ENCODE assay signal across 11 cellular contexts in the genomic region with DNA sequence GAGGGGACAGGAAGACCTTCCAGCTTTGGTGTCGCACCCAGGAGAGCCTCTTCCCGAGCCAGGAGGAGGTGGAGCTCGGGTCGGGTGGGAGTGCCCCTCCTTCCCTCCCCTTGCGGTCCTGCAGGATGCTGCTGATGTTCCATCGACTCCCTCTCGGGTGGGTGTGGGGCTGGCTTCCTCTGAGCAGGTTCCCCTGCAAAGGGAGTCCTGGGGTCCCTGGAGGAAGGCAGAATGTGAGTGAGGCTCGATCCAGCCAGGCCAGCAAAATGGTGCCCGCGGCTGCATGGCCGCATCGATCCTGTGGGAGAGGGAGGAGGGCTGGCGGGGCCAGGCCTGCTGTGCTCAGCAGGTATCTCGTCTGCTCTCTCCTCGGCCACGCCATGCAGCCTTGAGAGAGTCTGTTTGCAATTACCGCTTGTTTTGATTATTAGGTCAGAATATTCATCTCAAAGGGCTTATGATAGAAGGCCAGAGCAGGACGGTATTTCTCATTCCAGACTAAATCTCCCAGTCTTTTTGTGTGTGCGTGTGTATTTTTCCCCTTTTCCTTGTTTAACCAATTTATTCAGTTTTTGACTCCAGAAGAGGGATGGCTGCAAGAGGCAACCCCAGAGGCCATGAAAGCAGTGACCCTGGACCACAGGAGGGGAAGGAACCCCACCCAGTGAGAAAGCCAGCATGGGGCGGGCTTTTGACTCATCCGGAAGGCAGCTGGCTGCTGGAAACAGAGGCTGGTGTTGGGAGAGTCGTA.
DNase-seq lines count a peak whose midpoint lies in the region; ATAC-seq and TF ChIP-seq lines count a peak whose summit lies in the region.
"Had no signal": no experiment of that assay in that cellular context is flagged by ENCODE, and none has a peak within 500 bp of the region (broad histone marks: within the 10 kb centered on the region; RNA-seq: fewer than 3 reads in every experiment).

No MANE protein-coding gene starts in this region.

- WGBS in esophagus squamous epithelium, 2 donors: 56 to 78% methylated on average over 9 to 20 of the region's 22 CpGs
- WGBS in ovary, 3 donors: 14 to 27% (median 18%) methylated on average over 22 of the region's 22 CpGs

- ATAC-seq in GM21390 (IDR thresholded peaks at IDR 0.05; ENCODE audit: unreplicated experiment) (no peak), HG02885 (IDR thresholded peaks at IDR 0.05; ENCODE audit: poor library complexity, unreplicated experiment) (no peak)

- intact Hi-C loops in esophagus squamous epithelium (cut with DNase I) (no loop called here), ovary (cut with DNase I) (no loop called here)

- H3K9me3 ChIP-seq in esophagus squamous epithelium: no peaks in the 10 kb centered on the region
- H3K9me3 ChIP-seq in ovary: no peaks in the 10 kb centered on the region

- H3K36me3 ChIP-seq in esophagus squamous epithelium (no peaks in the 10 kb centered on the region), ovary (no peaks in the 10 kb centered on the region)

- no peaks in the 10 kb centered on the region for H3K27me3 ChIP-seq in esophagus squamous epithelium
- H3K27me3 ChIP-seq in ovary: no peaks in the 10 kb centered on the region

- TF ChIP-seq CTCF in esophagus squamous epithelium (IDR thresholded peaks at IDR 0.05) (no peak), ovary (IDR thresholded peaks at IDR 0.05) (no peak)

- H3K27ac ChIP-seq in esophagus squamous epithelium (peak overlapping the region in 3 of 4 donors; percentile 9 to 73 (median 66)), ovary (peak overlapping the region in 1 of 2 donors; percentile 68)
- H3K27ac ChIP-seq: SK-N-MC had no signal

- no peak overlapping the region for H3K4me3 ChIP-seq in esophagus squamous epithelium
- no peak overlapping the region for H3K4me3 ChIP-seq in ovary
- H3K4me3 ChIP-seq: SK-N-MC had no signal

- peak; percentile 90 for DNase-seq in Caki2 (ENCODE audit: low read depth)
- DNase-seq in NCI-H345 (lab: John Stamatoyannopoulos, UW): peak; percentile 64
- no peak for DNase-seq in esophagus squamous epithelium (lab: John Stamatoyannopoulos, UW)
- DNase-seq in ovary: peak; percentile 80 to 87 (median 82)
- DNase-seq in activated CD4-positive, alpha-beta T cell treated with anti-CD3 and anti-CD28 coated beads, Interleukin-2, amount 50 U/mL, for 48 hours: no peak
- DNase-seq in GF-D8 (lab: John Stamatoyannopoulos, UW): no peak
- DNase-seq: activated naive CD4-positive, alpha-beta T cell treated with anti-CD3 and anti-CD28 coated beads, Interleukin-2, amount 50 U/mL, for 16 hours; DND-41 had no signal

- TF ChIP-seq POLR2A in esophagus squamous epithelium (IDR thresholded peaks at IDR 0.05): no peak
- TF ChIP-seq POLR2A in ovary (IDR thresholded peaks at IDR 0.05): no peak

- in situ Hi-C loops in Caki2 (cut with HindIII; ENCODE audit: low pct_unique_long_range_greater_than_20kb, low sequenced_read_pairs): no loop called here

- H3K4me1 ChIP-seq in esophagus squamous epithelium (peaks cover 10 to 63% (median 22%) of the 10 kb centered on the region in 3 donors), ovary (ENCODE audit: insufficient read depth) (peaks cover 18% of the 10 kb centered on the region)

- TF ChIP-seq EP300 in ovary (IDR thresholded peaks at IDR 0.05): no peak

Comparison
In these comparisons a context has a peak if more than half of its experiments do, and no peak if none do; other contexts are left out.
1. DNase-seq: peak in Caki2 (single experiment), NCI-H345 (single experiment) and ovary (5 of 5); none in esophagus squamous epithelium (single experiment), activated CD4-positive, alpha-beta T cell treated with anti-CD3 and anti-CD28 coated beads, Interleukin-2, amount 50 U/mL, for 48 hours (0 of 2) and GF-D8 (single experiment).